8 cellular contexts compared by ENCODE assay signal in genomic region chr11:45266693-45267451, GRCh38. TPM values are rescaled to one million over a fixed set of nuclear protein-coding genes. Genes with fewer than 3 reads are reported as not detected.
DNase-seq lines count a peak whose midpoint lies in the region; ATAC-seq, FAIRE-seq and TF ChIP-seq lines count a peak whose summit lies in the region.
"Had no signal": no experiment of that assay in that cellular context is flagged by ENCODE, and none has a peak within 500 bp of the region (broad histone marks: within the 10 kb centered on the region; RNA-seq: fewer than 3 reads in every experiment).

No MANE protein-coding gene starts in this region.

- no peak for FAIRE-seq in GM18507 (lab: Jason Lieb, UNC)

- H3K36me3 Mint-ChIP-seq in activated naive CD8-positive, alpha-beta T cell treated with anti-CD3 and anti-CD28 coated beads for 36 hours: no peaks in the 10 kb centered on the region

- no peak overlapping the region for H3K4me3 ChIP-seq in left lung

- H3K27me3 Mint-ChIP-seq in activated naive CD8-positive, alpha-beta T cell treated with anti-CD3 and anti-CD28 coated beads for 36 hours: peaks cover 55% of the 10 kb centered on the region

- no peak for TF ChIP-seq CTCF in left lung (IDR thresholded peaks at IDR 0.05)

- ATAC-seq in left lung: no peak

- H3K9me3 Mint-ChIP-seq in activated naive CD8-positive, alpha-beta T cell treated with anti-CD3 and anti-CD28 coated beads for 36 hours: no peaks in the 10 kb centered on the region

- H3K9me3 ChIP-seq in left lung: no peaks in the 10 kb centered on the region

- H3K4me1 ChIP-seq in left lung: no peaks in the 10 kb centered on the region

- no peak overlapping the region for H3K27ac ChIP-seq in left lung

- H3K27me3 ChIP-seq in left lung: peaks cover 0 to 26% of the 10 kb centered on the region in 2 donors

- no peak overlapping the region for H3K27ac Mint-ChIP-seq in activated naive CD8-positive, alpha-beta T cell treated with anti-CD3 and anti-CD28 coated beads for 36 hours

- H3K4me1 Mint-ChIP-seq in activated naive CD8-positive, alpha-beta T cell treated with anti-CD3 and anti-CD28 coated beads for 36 hours: no peaks in the 10 kb centered on the region

- H3K36me3 ChIP-seq in left lung: no peaks in the 10 kb centered on the region

- in situ Hi-C loops in Caki2 (cut with HindIII; ENCODE audit: low pct_unique_long_range_greater_than_20kb, low sequenced_read_pairs): no loop called here

- DNase-seq in Caki2 (ENCODE audit: low read depth): peak; percentile 75
- DNase-seq in GM18507 (ENCODE audit: extremely low spot score, insufficient read length, low read depth): peak; percentile 7
- peak; percentile 22 for DNase-seq in activated naive CD8-positive, alpha-beta T cell treated with anti-CD3 and anti-CD28 coated beads for 36 hours
- peak; percentile 69 for DNase-seq in mucosa of gallbladder (ENCODE audit: low spot score)
- no peak for DNase-seq in amygdala (lab: John Stamatoyannopoulos, UW)
- no peak for DNase-seq in left lung
- DNase-seq in NCI-H774 (lab: John Stamatoyannopoulos, UW): no peak
- DNase-seq: dermis blood vessel endothelial cell had no signal

- intact Hi-C loops in left lung (cut with DNase I): no loop called here

- no peak overlapping the region for H3K4me3 Mint-ChIP-seq in activated naive CD8-positive, alpha-beta T cell treated with anti-CD3 and anti-CD28 coated beads for 36 hours

RNA-seq across cellular contexts. Expression of gene SYT13, which starts 19.3 kb away (rescaled TPM):
- total RNA-seq in Caki2 (2014; rRNA removed; shearing (Covaris generic); ENCODE audit: low replicate concordance): 115 and 120 TPM in 2 replicates
- total RNA-seq in activated naive CD8-positive, alpha-beta T cell treated with anti-CD3 and anti-CD28 coated beads for 36 hours: not detected
- 154 TPM for total RNA-seq in mucosa of gallbladder
- under 1 TPM; 0.21 to 0.32 TPM for total RNA-seq in left lung
- total RNA-seq: dermis blood vessel endothelial cell had no signal

Comparison
In these comparisons a context has a peak if more than half of its experiments do, and no peak if none do; other contexts are left out.
1. DNase-seq: peak in Caki2 (single experiment), GM18507 (single experiment), activated naive CD8-positive, alpha-beta T cell treated with anti-CD3 and anti-CD28 coated beads for 36 hours (single experiment) and mucosa of gallbladder (single experiment); none in amygdala (0 of 56), left lung (0 of 2) and NCI-H774 (single experiment).
2. RNA of gene SYT13, which starts 19.3 kb away (total RNA-seq): 154 TPM in mucosa of gallbladder (single experiment) and 115 to 120 TPM in Caki2; 0.21 to 0.32 TPM in left lung and not detected in activated naive CD8-positive, alpha-beta T cell treated with anti-CD3 and anti-CD28 coated beads for 36 hours; every median in the first group is over 10 times any median in the second.